In the genomic region with DNA sequence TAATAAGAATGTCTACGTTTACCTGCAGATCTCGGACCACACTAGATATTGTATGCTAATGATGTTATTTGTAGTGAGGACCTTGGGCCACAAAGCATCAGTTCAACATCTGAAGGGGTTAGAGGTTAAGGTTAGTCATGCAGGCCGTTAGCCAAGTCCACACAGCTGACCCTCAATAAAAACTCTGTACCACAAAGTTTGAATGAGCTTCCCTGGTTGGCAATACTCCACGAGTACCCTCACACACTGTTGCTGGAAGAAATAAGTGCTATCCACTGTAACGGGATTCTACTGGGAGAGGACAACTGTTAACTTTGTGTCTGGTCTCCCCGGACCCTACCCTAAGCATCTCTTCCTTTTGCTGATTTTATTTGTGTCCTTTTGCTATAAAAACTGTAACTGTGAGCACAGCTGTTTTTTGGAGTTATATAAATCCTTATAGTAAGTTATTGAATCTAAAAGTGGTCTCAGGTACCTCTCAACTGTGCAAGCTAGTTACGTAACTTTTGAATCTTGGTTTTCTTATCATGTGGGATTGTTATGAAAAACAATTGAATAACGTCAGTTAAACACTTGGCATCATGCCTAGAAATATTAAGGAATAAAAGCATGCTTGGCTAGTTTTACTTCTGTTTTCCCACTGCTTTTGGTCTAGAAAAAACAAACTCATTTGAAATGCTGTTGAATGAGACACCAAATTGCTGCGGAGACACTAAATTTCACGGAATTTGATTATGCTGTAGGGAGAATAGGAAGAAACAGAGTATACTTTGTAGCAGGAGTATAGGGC, we compare ENCODE assay signal across 16 cellular contexts.
A peak's percentile ranks its signal among the peaks of the same experiment; 100 is the strongest.
DNase-seq lines count a peak whose midpoint lies in the region; FAIRE-seq and TF ChIP-seq lines count a peak whose summit lies in the region.
"Had no signal": no experiment of that assay in that cellular context is flagged by ENCODE, and none has a peak within 500 bp of the region (broad histone marks: within the 10 kb centered on the region; RNA-seq: fewer than 3 reads in every experiment).

No MANE protein-coding gene starts in this region.

- no peak overlapping the region for H3K27ac ChIP-seq in MM.1S (ENCODE audit: low read length)
- H3K27ac ChIP-seq: SJCRH30 had no signal

- FAIRE-seq in GM12891 (lab: Jason Lieb, UNC), result peak; percentile 20

- no peaks in the 10 kb centered on the region for H3K9me2 ChIP-seq in MM.1S (replicated peaks; ENCODE audit: insufficient read depth, low read length)

- peaks cover 16% of the 10 kb centered on the region for H3K36me3 Mint-ChIP-seq in dendritic cell treated with granulocyte-macrophage colony-stimulating factor and Interleukin-4, amounts not matched to agents 40 ng/mL and 50 ng/mL, for 4 days (ENCODE audit: low read depth)
- H3K36me3 Mint-ChIP-seq: CD8-positive, alpha-beta memory T cell had no signal

- H3K4me2 ChIP-seq in MM.1S (ENCODE audit: low read depth, low read length), result no peak overlapping the region

- H3K4me1 ChIP-seq in MM.1S (ENCODE audit: low read length), result no peaks in the 10 kb centered on the region
- H3K4me1 ChIP-seq: SJCRH30 had no signal

- peaks cover 11% of the 10 kb centered on the region for H3K4me1 Mint-ChIP-seq in dendritic cell treated with granulocyte-macrophage colony-stimulating factor and Interleukin-4, amounts not matched to agents 40 ng/mL and 50 ng/mL, for 4 days (ENCODE audit: low read depth)
- H3K4me1 Mint-ChIP-seq: activated B cell treated with CpG ODN at 0.5 μM for 24 hours; CD8-positive, alpha-beta memory T cell had no signal

- no peaks in the 10 kb centered on the region for H3K9me3 Mint-ChIP-seq in dendritic cell treated with granulocyte-macrophage colony-stimulating factor and Interleukin-4, amounts not matched to agents 40 ng/mL and 50 ng/mL, for 4 days
- H3K9me3 Mint-ChIP-seq: activated B cell treated with CpG ODN at 0.5 μM for 24 hours; CD8-positive, alpha-beta memory T cell; effector memory CD8-positive, alpha-beta T cell; stimulated activated naive CD8-positive, alpha-beta T cell treated with anti-CD3 and anti-CD28 coated beads, Interleukin-15, Interleukin-2, amounts not matched to agents 100 ng/mL and 50 ng/mL, for 24 hours had no signal

- no peaks in the 10 kb centered on the region for H3K9me3 ChIP-seq in MM.1S (replicated peaks; ENCODE audit: insufficient read depth, low read length)
- H3K9me3 ChIP-seq: SJCRH30 had no signal

- H2AFZ ChIP-seq in MM.1S (ENCODE audit: low read length), result no peak overlapping the region

- no peak for TF ChIP-seq CTCF in MM.1S (IDR thresholded peaks at IDR 0.05; ENCODE audit: low read length)

- H3K79me2 ChIP-seq in MM.1S (ENCODE audit: low read length), result no peaks in the 10 kb centered on the region

- no peak overlapping the region for H3K9ac ChIP-seq in MM.1S (ENCODE audit: low read length)

- no peak for TF ChIP-seq POLR2A in GM12891 (IDR thresholded peaks at IDR 0.05; ENCODE audit: low read depth, low read length)

- H3K27me3 ChIP-seq in MM.1S (replicated peaks; ENCODE audit: insufficient read depth, low read length), result no peaks in the 10 kb centered on the region
- H3K27me3 ChIP-seq: SJCRH30 had no signal

- no peak overlapping the region for H3K4me3 ChIP-seq in MM.1S (ENCODE audit: low read length)
- H3K4me3 ChIP-seq: SJCRH30 had no signal

- no peaks in the 10 kb centered on the region for H3K36me3 ChIP-seq in MM.1S (replicated peaks; ENCODE audit: insufficient read depth, low read length)

- DNase-seq in GM12891 (ENCODE audit: insufficient read length, low spot score), result no peak
- DNase-seq in NCI-H2171 treated with DMSO at 0.1 percent for 48 hours (lab: John Stamatoyannopoulos, UW), result peak; percentile 50
- DNase-seq in myocyte (ENCODE audit: low read depth), result peak; percentile 26
- no peak for DNase-seq in stimulated activated CD8-positive, alpha-beta memory T cell treated with anti-CD3 and anti-CD28 coated beads, Interleukin-4, amount 100 ng/mL, for 48 hours
- no peak for DNase-seq in MM.1S
- DNase-seq in ACHN, result no peak
- DNase-seq: activated B cell treated with CpG ODN at 0.5 μM for 24 hours; activated T-cell treated with anti-CD3 and anti-CD28 coated beads, Interleukin-2, amount 50 U/mL, for 1 hour; amygdala; CD8-positive, alpha-beta memory T cell; effector memory CD8-positive, alpha-beta T cell; SJCRH30; stimulated activated CD4-positive, alpha-beta T cell treated with anti-CD3 and anti-CD28 coated beads, Interleukin-4, amount 100 ng/mL, for 4 hours had no signal

- intact Hi-C loops in dendritic cell treated with granulocyte-macrophage colony-stimulating factor and Interleukin-4, amounts not matched to agents 40 ng/mL and 50 ng/mL, for 4 days (cut with micrococcal nuclease), result no loop called here

- no peaks in the 10 kb centered on the region for H3K27me3 Mint-ChIP-seq in dendritic cell treated with granulocyte-macrophage colony-stimulating factor and Interleukin-4, amounts not matched to agents 40 ng/mL and 50 ng/mL, for 4 days
- H3K27me3 Mint-ChIP-seq: activated B cell treated with CpG ODN at 0.5 μM for 24 hours; progenitor cell of endocrine pancreas; stimulated activated naive CD8-positive, alpha-beta T cell treated with anti-CD3 and anti-CD28 coated beads, Interleukin-15, Interleukin-2, amounts not matched to agents 100 ng/mL and 50 ng/mL, for 24 hours had no signal

- no peaks in the 10 kb centered on the region for H3F3A ChIP-seq in MM.1S (ENCODE audit: insufficient read depth, low read length)

- in situ Hi-C loops in ACHN (cut with HindIII; ENCODE audit: low pct_ligation_motif_present, low pct_unique_long_range_greater_than_20kb, low sequenced_read_pairs), result no loop called here

- peak overlapping the region; percentile 46 for H3K4me3 Mint-ChIP-seq in dendritic cell treated with granulocyte-macrophage colony-stimulating factor and Interleukin-4, amounts not matched to agents 40 ng/mL and 50 ng/mL, for 4 days
- H3K4me3 Mint-ChIP-seq: activated B cell treated with CpG ODN at 0.5 μM for 24 hours; CD8-positive, alpha-beta memory T cell; effector memory CD8-positive, alpha-beta T cell; stimulated activated naive CD8-positive, alpha-beta T cell treated with anti-CD3 and anti-CD28 coated beads, Interleukin-15, Interleukin-2, amounts not matched to agents 100 ng/mL and 50 ng/mL, for 24 hours had no signal

- H3K27ac Mint-ChIP-seq in dendritic cell treated with granulocyte-macrophage colony-stimulating factor and Interleukin-4, amounts not matched to agents 40 ng/mL and 50 ng/mL, for 4 days, result peak overlapping the region; percentile 55
- H3K27ac Mint-ChIP-seq: activated B cell treated with CpG ODN at 0.5 μM for 24 hours; CD8-positive, alpha-beta memory T cell; effector memory CD8-positive, alpha-beta T cell; progenitor cell of endocrine pancreas; stimulated activated naive CD8-positive, alpha-beta T cell treated with anti-CD3 and anti-CD28 coated beads, Interleukin-15, Interleukin-2, amounts not matched to agents 100 ng/mL and 50 ng/mL, for 24 hours had no signal

- no peaks in the 10 kb centered on the region for H4K20me1 ChIP-seq in MM.1S (ENCODE audit: insufficient read depth, low read length)

TF ChIP-seq in GM12891, 5 proteins besides CTCF, POLR2A, EP300 and RAD21:
- TF ChIP-seq POLR2AphosphoS5 (IDR thresholded peaks at IDR 0.05; ENCODE audit: low read depth, low read length) (no peak), POU2F2 (IDR thresholded peaks at IDR 0.05; ENCODE audit: low read depth, low read length) (no peak), TAF1 (IDR thresholded peaks at IDR 0.05; ENCODE audit: low read depth, low read length) (no peak), SPI1 (IDR thresholded peaks at IDR 0.05; ENCODE audit: low read depth, low read length) (no peak), PAX5 (IDR thresholded peaks at IDR 0.05; ENCODE audit: insufficient read depth, low read length, severe bottlenecking) (no peak)

Comparison
In these comparisons a context has a peak if more than half of its experiments do, and no peak if none do; other contexts are left out.
1. DNase-seq: peak in NCI-H2171 treated with DMSO at 0.1 percent for 48 hours (single experiment) and myocyte (single experiment); none in GM12891 (single experiment), stimulated activated CD8-positive, alpha-beta memory T cell treated with anti-CD3 and anti-CD28 coated beads, Interleukin-4, amount 100 ng/mL, for 48 hours (single experiment), MM.1S (single experiment) and ACHN (single experiment).